8 cellular contexts compared by ENCODE assay signal in genomic region chr15:74725241-74725774, GRCh38. TPM values are rescaled to one million over a fixed set of nuclear protein-coding genes. Genes with fewer than 3 reads are reported as not detected.
DNase-seq lines count a peak whose midpoint lies in the region; ATAC-seq and TF ChIP-seq lines count a peak whose summit lies in the region.

A gene with protein sequence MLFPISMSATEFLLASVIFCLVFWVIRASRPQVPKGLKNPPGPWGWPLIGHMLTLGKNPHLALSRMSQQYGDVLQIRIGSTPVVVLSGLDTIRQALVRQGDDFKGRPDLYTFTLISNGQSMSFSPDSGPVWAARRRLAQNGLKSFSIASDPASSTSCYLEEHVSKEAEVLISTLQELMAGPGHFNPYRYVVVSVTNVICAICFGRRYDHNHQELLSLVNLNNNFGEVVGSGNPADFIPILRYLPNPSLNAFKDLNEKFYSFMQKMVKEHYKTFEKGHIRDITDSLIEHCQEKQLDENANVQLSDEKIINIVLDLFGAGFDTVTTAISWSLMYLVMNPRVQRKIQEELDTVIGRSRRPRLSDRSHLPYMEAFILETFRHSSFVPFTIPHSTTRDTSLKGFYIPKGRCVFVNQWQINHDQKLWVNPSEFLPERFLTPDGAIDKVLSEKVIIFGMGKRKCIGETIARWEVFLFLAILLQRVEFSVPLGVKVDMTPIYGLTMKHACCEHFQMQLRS (minus strand): TSS chr15:74725528. CDS start chr15:74723097, 2,431 bp downstream.

- CTCF ChIA-PET in GM10248 (lab: Yijun Ruan, JAX), result interaction anchor here (1.1 to 3.4 kb wide), 6 partner anchors 13 to 127 kb away, joined by 3 to 12 read pairs (median 4); no protein-coding TSS in a partner anchor

- peaks cover 0 to 30% (median 14%) of the 10 kb centered on the region in 12 donors for H3K4me1 ChIP-seq in heart left ventricle
- peaks cover 5% of the 10 kb centered on the region for H3K4me1 ChIP-seq in rectal smooth muscle tissue (ENCODE audit: control insufficient read depth, insufficient read depth, low read length)

- H3K27me3 ChIP-seq in heart left ventricle (peaks cover 0 to 23% (median 0%) of the 10 kb centered on the region in 9 donors), rectal smooth muscle tissue (ENCODE audit: control insufficient read depth, insufficient read depth, low read length) (peaks cover 7% of the 10 kb centered on the region)

- H3K9me3 ChIP-seq in heart left ventricle, result no peaks in the 10 kb centered on the region

- H3K4me3 ChIP-seq in heart left ventricle, result peak within 1 kb of the TSS; percentile 41 to 74 (median 58)
- H3K4me3 ChIP-seq in rectal smooth muscle tissue (ENCODE audit: low read length), result peak within 1 kb of the TSS; percentile 49

- ATAC-seq in heart left ventricle (peak in 3 of 4 donors; percentile 41 to 50 (median 48)), GM19395 (IDR thresholded peaks at IDR 0.05; ENCODE audit: unreplicated experiment) (no peak)

- intact Hi-C loops in heart left ventricle (cut with DNase I), result no loop called here

- H3K36me3 ChIP-seq in heart left ventricle (no peaks in the 10 kb centered on the region), rectal smooth muscle tissue (ENCODE audit: control insufficient read depth, insufficient read depth, low read length) (no peaks in the 10 kb centered on the region)

- POLR2A ChIA-PET in GM10248 (lab: Yijun Ruan, JAX), result no interaction called here

- DNase-seq in EH (ENCODE audit: low read depth), result peak; percentile 24
- DNase-seq in NCI-H1105 treated with DMSO at 0.1 percent for 48 hours (lab: John Stamatoyannopoulos, UW), result peak; percentile 29
- peak; percentile 20 for DNase-seq in activated T-helper 9 cell treated with anti-CD3 and anti-CD28 coated beads, Interleukin-2, amount 50 U/mL, for 16 hours (ENCODE audit: low read depth)
- DNase-seq in heart left ventricle, result peak in 2 of 5 donors; percentile 31 to 39
- no peak for DNase-seq in NCI-H446 treated with DMSO at 0.1 percent for 48 hours (lab: John Stamatoyannopoulos, UW)
- DNase-seq in GM10248 (ENCODE audit: extremely low spot score), result no peak

- TF ChIP-seq CTCF in heart left ventricle (IDR thresholded peaks at IDR 0.05) (no peak), GM10248 (IDR thresholded peaks at IDR 0.05; ENCODE audit: control extremely low read depth, extremely low read depth, low read depth, missing control alignments) (no peak)

- no peak within 1 kb of the TSS for H3K9ac ChIP-seq in rectal smooth muscle tissue (ENCODE audit: low read length)

- TF ChIP-seq POLR2A in heart left ventricle (IDR thresholded peaks at IDR 0.05), result no peak

- WGBS in heart left ventricle, 4 donors, result 1 to 10% (median 1%) methylated on average over 9 to 10 of the region's 10 CpGs

- H3K27ac ChIP-seq in heart left ventricle (peak within 1 kb of the TSS in 9 of 12 donors; percentile 30 to 76 (median 50)), rectal smooth muscle tissue (ENCODE audit: low read depth, low read length) (no peak within 1 kb of the TSS)

RNA-seq across cellular contexts. Expression of the gene that starts here (rescaled TPM):
- total RNA-seq in heart left ventricle, result under 1 TPM in 6 of 9 donors, not detected in 3; 0.16 to 0.91 (median 0.34) TPM
- polyA plus RNA-seq in heart left ventricle, result under 1 TPM; 0.08 to 0.38 TPM

Comparison
In these comparisons a context has a peak if more than half of its experiments do, and no peak if none do; other contexts are left out.
1. Peak in ATAC-seq, H3K4me3 ChIP-seq and H3K27ac ChIP-seq in heart left ventricle; RNA of the gene not detected or under 1 TPM.
2. DNase-seq: peak in EH (single experiment), NCI-H1105 treated with DMSO at 0.1 percent for 48 hours (single experiment) and activated T-helper 9 cell treated with anti-CD3 and anti-CD28 coated beads, Interleukin-2, amount 50 U/mL, for 16 hours (single experiment); none in NCI-H446 treated with DMSO at 0.1 percent for 48 hours (single experiment) and GM10248 (single experiment).